4 cellular contexts compared by ENCODE assay signal in genomic region chr3:89289791-89290190, GRCh38.
"Had no signal": no experiment of that assay in that cellular context is flagged by ENCODE, and none has a peak within 500 bp of the region (broad histone marks: within the 10 kb centered on the region; RNA-seq: fewer than 3 reads in every experiment).

No MANE protein-coding gene starts in this region.

- H3K4me3 ChIP-seq: K562 had no signal

- H3K27ac ChIP-seq: HL-60 had no signal

- DNase-seq: IMR-90, KBM-7 had no signal
